Comparison of ENCODE assay signal across 1 cellular context in the genomic region with DNA sequence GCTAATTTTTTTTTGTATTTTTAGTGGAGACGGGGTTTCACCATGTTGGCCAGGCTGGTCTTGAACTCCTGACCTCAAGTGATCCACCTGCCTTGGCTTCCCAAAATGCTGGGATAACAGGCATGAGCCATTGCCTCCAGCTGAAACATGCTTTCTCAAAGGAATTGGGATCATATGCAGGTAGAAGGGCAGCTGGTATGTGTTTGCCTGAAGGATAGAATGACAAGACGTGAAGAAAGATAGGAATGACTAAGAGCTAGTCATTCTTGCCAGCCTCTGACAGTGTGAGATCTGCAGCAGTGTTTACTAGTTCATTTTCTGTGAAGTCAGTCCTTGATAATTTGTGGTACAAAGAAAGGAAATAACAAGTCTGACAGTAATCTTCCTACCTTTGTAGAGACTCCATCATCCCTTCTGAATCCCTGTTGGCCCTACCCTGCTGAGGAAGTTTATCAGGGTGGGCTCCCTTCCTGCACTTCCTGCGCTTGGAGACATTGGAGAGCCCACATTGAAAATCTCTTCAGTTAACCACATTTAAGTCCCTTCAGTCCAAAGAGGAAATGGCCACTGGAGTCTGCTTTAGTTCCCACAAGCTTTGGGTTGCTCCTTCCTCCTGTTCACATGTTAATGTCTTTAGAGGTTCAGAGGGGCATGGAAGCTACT.
A peak's percentile ranks its signal among the peaks of the same experiment; 100 is the strongest.
TF ChIP-seq lines count a peak whose summit lies in the region.

No MANE protein-coding gene starts in this region.

TF ChIP-seq in IMR-90, 13 proteins besides CTCF, POLR2A, EP300 and RAD21:
- no peak for TF ChIP-seq MAZ (IDR thresholded peaks at IDR 0.05; ENCODE audit: borderline replicate concordance, low read depth, low read length)
- TF ChIP-seq RFX5 (IDR thresholded peaks at IDR 0.05; ENCODE audit: low read depth, low read length): no peak
- peak; percentile 66 for TF ChIP-seq CEBPB (IDR thresholded peaks at IDR 0.05; ENCODE audit: low read depth, low read length)
- peak; percentile 75 for TF ChIP-seq FOS (IDR thresholded peaks at IDR 0.05; ENCODE audit: low read depth, low read length)
- peak; percentile 22; the same call in 1 of the 2 replicates for TF ChIP-seq NFE2L2 (IDR thresholded peaks at IDR 0.05; ENCODE audit: low read depth, low read length)
